In the genomic region with DNA sequence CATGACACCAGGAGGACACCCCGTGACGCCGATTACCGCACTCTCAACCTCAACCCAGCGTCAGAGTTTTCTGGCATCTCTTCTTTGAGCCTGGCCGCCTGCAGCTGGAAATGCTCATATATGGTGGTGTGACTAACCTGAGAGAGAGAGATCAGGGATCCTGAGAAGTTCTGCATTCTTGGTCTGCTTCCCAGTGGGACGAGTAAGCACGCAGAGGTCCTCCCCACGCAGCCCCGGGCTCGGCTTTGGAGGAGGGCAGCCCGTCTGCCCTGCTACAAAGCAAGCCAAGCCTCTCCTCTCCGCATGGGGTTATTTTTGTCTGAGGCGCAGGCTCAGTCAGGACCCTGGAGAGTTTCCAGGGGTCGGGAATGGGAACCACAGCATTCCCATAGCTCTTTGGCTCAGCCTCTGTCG, we compare ENCODE assay signal across 1 cellular context.
A peak's percentile ranks its signal among the peaks of the same experiment; 100 is the strongest.
TF ChIP-seq lines count a peak whose summit lies in the region.

No MANE protein-coding gene starts in this region.

TF ChIP-seq in K562, 482 proteins besides CTCF, POLR2A, EP300 and RAD21 (continued from another document):
- TF ChIP-seq CREB1 (IDR thresholded peaks at IDR 0.05) (peak; percentile 38; the same call in 1 of the 2 replicates), CREB1 (CRISPR knock-in tag; IDR thresholded peaks at IDR 0.05) (no peak)
- TF ChIP-seq, protein P1, sequence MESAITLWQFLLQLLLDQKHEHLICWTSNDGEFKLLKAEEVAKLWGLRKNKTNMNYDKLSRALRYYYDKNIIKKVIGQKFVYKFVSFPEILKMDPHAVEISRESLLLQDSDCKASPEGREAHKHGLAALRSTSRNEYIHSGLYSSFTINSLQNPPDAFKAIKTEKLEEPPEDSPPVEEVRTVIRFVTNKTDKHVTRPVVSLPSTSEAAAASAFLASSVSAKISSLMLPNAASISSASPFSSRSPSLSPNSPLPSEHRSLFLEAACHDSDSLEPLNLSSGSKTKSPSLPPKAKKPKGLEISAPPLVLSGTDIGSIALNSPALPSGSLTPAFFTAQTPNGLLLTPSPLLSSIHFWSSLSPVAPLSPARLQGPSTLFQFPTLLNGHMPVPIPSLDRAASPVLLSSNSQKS (CRISPR knock-in tag; IDR thresholded peaks at IDR 0.05): no peak
